8 cellular contexts compared by ENCODE assay signal in genomic region chrX:69093960-69094935, GRCh38.
A peak's percentile ranks its signal among the peaks of the same experiment; 100 is the strongest.
DNase-seq lines count a peak whose midpoint lies in the region; ATAC-seq and TF ChIP-seq lines count a peak whose summit lies in the region.

No MANE protein-coding gene starts in this region.

- no CpG with 5 or more reads among the region's 19 CpGs for WGBS in iPS DF 6.9 (ENCODE audit: insufficient coverage, insufficient read length)

- ATAC-seq in HG03159 (IDR thresholded peaks at IDR 0.05; ENCODE audit: unreplicated experiment), result peak; percentile 73

- TF ChIP-seq CTCF in OCI-LY3 (IDR thresholded peaks at IDR 0.05; ENCODE audit: low read depth, low read length) (peak; percentile 54), astrocyte of the cerebellum (IDR thresholded peaks at IDR 0.05; ENCODE audit: low read depth, low read length, missing control alignments) (peak; percentile 46)

- H3K9ac ChIP-seq in OCI-LY3 (ENCODE audit: low read length), result no peak overlapping the region

- H3K27ac ChIP-seq in OCI-LY3 (ENCODE audit: low read length) (no peak overlapping the region), iPS DF 6.9 (ENCODE audit: low read length) (no peak overlapping the region)

- no peaks in the 10 kb centered on the region for H3K79me2 ChIP-seq in OCI-LY3 (ENCODE audit: low read length)

- no peaks in the 10 kb centered on the region for H4K20me1 ChIP-seq in OCI-LY3 (ENCODE audit: insufficient read depth, low read length)

- no peak overlapping the region for H3K4me2 ChIP-seq in OCI-LY3 (ENCODE audit: low read length)

- DNase-seq in activated CD4-positive, CD25-positive, alpha-beta regulatory T cell treated with anti-CD3 and anti-CD28 coated beads, Interleukin-2, amount 50 U/mL, for 72 hours, result peak; percentile 32
- DNase-seq in activated CD4-positive, CD25-positive, alpha-beta regulatory T cell (lab: John Stamatoyannopoulos, UW), result no peak
- DNase-seq in astrocyte of the cerebellum (ENCODE audit: low read depth) (peak; percentile 16), iPS DF 6.9 (ENCODE audit: low read depth, low spot score) (peak; percentile 20), NCI-H187 (lab: John Stamatoyannopoulos, UW) (no peak)
- peak; percentile 8 for DNase-seq in stimulated activated CD4-positive, alpha-beta T cell treated with anti-CD3 and anti-CD28 coated beads, Interleukin-4, amount 100 ng/mL, for 24 hours

- no peaks in the 10 kb centered on the region for H3K4me1 ChIP-seq in OCI-LY3 (ENCODE audit: low read length)
- no peaks in the 10 kb centered on the region for H3K4me1 ChIP-seq in iPS DF 6.9 (ENCODE audit: control insufficient read depth, insufficient read depth, low read length)

- no peak overlapping the region for H2AFZ ChIP-seq in OCI-LY3 (ENCODE audit: low read depth, low read length)

- H3K9me3 ChIP-seq in OCI-LY3 (ENCODE audit: insufficient read depth, low read length) (no peaks in the 10 kb centered on the region), iPS DF 6.9 (ENCODE audit: control insufficient read depth, insufficient read depth, low read length) (no peaks in the 10 kb centered on the region)

- H3K4me3 ChIP-seq in OCI-LY3 (ENCODE audit: low read length), result no peak overlapping the region
- no peak overlapping the region for H3K4me3 ChIP-seq in astrocyte of the cerebellum (ENCODE audit: low read depth, low read length)
- no peak overlapping the region for H3K4me3 ChIP-seq in iPS DF 6.9 (ENCODE audit: low read length)

- H3K27me3 ChIP-seq in OCI-LY3 (ENCODE audit: low read depth, low read length) (no peaks in the 10 kb centered on the region), iPS DF 6.9 (ENCODE audit: control insufficient read depth, insufficient read depth, low read length) (no peaks in the 10 kb centered on the region)

- in situ Hi-C loops in astrocyte of the cerebellum (cut with HindIII; ENCODE audit: low sequenced_read_pairs), result no loop called here

- H3K36me3 ChIP-seq in OCI-LY3 (replicated peaks; ENCODE audit: low read depth, low read length) (no peaks in the 10 kb centered on the region), iPS DF 6.9 (ENCODE audit: control insufficient read depth, insufficient read depth, low read length) (no peaks in the 10 kb centered on the region)

Comparison
In these comparisons a context has a peak if more than half of its experiments do, and no peak if none do; other contexts are left out.
1. DNase-seq: peak in activated CD4-positive, CD25-positive, alpha-beta regulatory T cell treated with anti-CD3 and anti-CD28 coated beads, Interleukin-2, amount 50 U/mL, for 72 hours (single experiment), astrocyte of the cerebellum (single experiment), iPS DF 6.9 (single experiment) and stimulated activated CD4-positive, alpha-beta T cell treated with anti-CD3 and anti-CD28 coated beads, Interleukin-4, amount 100 ng/mL, for 24 hours (single experiment); none in activated CD4-positive, CD25-positive, alpha-beta regulatory T cell (0 of 4) and NCI-H187 (0 of 2).